In genomic region chr1:26363549-26364448, GRCh38 we compare ENCODE assay signal across 1 cellular context.
TF ChIP-seq lines count a peak whose summit lies in the region.

No MANE protein-coding gene starts in this region.

TF ChIP-seq in HepG2, 621 proteins besides CTCF, POLR2A, EP300 and RAD21 (continued from another document):
- TF ChIP-seq THAP7 (CRISPR knock-in tag; IDR thresholded peaks at IDR 0.05): no peak
- TF ChIP-seq TGIF2 (CRISPR knock-in tag; IDR thresholded peaks at IDR 0.05): 0 out of 2 replicates have a peak, but pooled peaks have one; percentile 36
- no peak for TF ChIP-seq AHDC1 (CRISPR knock-in tag; IDR thresholded peaks at IDR 0.05; ENCODE audit: borderline replicate concordance)
- TF ChIP-seq ETV5 (CRISPR knock-in tag; IDR thresholded peaks at IDR 0.05; ENCODE audit: borderline replicate concordance): peak; percentile 48; the same call in 1 of the 2 replicates
- TF ChIP-seq ARNT2 (CRISPR knock-in tag; IDR thresholded peaks at IDR 0.05; ENCODE audit: low read depth): no peak
- TF ChIP-seq ZNF572 (CRISPR knock-in tag; IDR thresholded peaks at IDR 0.05): 0 out of 2 replicates have a peak, but pooled peaks have one; percentile 37
- no peak for TF ChIP-seq TRAFD1 (CRISPR knock-in tag; IDR thresholded peaks at IDR 0.05; ENCODE audit: borderline replicate concordance)
- no peak for TF ChIP-seq ZFP37 (CRISPR knock-in tag; IDR thresholded peaks at IDR 0.05; ENCODE audit: borderline replicate concordance)
- TF ChIP-seq ZNF777 (CRISPR knock-in tag; IDR thresholded peaks at IDR 0.05): no peak
- no peak for TF ChIP-seq ZNF138 (CRISPR knock-in tag; IDR thresholded peaks at IDR 0.05; ENCODE audit: low read depth)
- peak; percentile 47 for TF ChIP-seq YY1 (IDR thresholded peaks at IDR 0.05; ENCODE audit: insufficient read depth, insufficient replicate concordance, low read depth, low read length)
- no peak for TF ChIP-seq ZBTB43 (CRISPR knock-in tag; conservative IDR thresholded peaks at IDR 0.05)
- TF ChIP-seq SCMH1 (CRISPR knock-in tag; IDR thresholded peaks at IDR 0.05; ENCODE audit: borderline replicate concordance): no peak
- no peak for TF ChIP-seq ZBTB8A (CRISPR knock-in tag; IDR thresholded peaks at IDR 0.05; ENCODE audit: borderline replicate concordance, low read depth)
- no peak for TF ChIP-seq ZNF670 (CRISPR knock-in tag; IDR thresholded peaks at IDR 0.05; ENCODE audit: borderline replicate concordance)
- no peak for TF ChIP-seq THAP8 (CRISPR knock-in tag; IDR thresholded peaks at IDR 0.05; ENCODE audit: borderline replicate concordance)
- TF ChIP-seq HOXA5 (CRISPR knock-in tag; IDR thresholded peaks at IDR 0.05): no peak
- TF ChIP-seq SRF (IDR thresholded peaks at IDR 0.05; ENCODE audit: low read depth, low read length): no peak
- no peak for TF ChIP-seq ZNF547 (CRISPR knock-in tag; IDR thresholded peaks at IDR 0.05)
- TF ChIP-seq ZNF556 (CRISPR knock-in tag; IDR thresholded peaks at IDR 0.05; ENCODE audit: borderline replicate concordance): no peak
- 0 out of 2 replicates have a peak, but pooled peaks have one; percentile 35 for TF ChIP-seq HNF1B (CRISPR knock-in tag; IDR thresholded peaks at IDR 0.05)
- TF ChIP-seq ZNF557 (CRISPR knock-in tag; IDR thresholded peaks at IDR 0.05): no peak
- TF ChIP-seq XBP1 (CRISPR knock-in tag; IDR thresholded peaks at IDR 0.05): no peak
- no peak for TF ChIP-seq SUZ12 (IDR thresholded peaks at IDR 0.05; ENCODE audit: low read depth, low read length)
- no peak for TF ChIP-seq TAF1 (CRISPR knock-in tag; IDR thresholded peaks at IDR 0.05)
- TF ChIP-seq ZNF143 (CRISPR knock-in tag; IDR thresholded peaks at IDR 0.05): 0 out of 2 replicates have a peak, but pooled peaks have one; percentile 44
- no peak for TF ChIP-seq ZNF30 (CRISPR knock-in tag; IDR thresholded peaks at IDR 0.05)
